ENCODE assay signal across 1 cellular context in the genomic region with DNA sequence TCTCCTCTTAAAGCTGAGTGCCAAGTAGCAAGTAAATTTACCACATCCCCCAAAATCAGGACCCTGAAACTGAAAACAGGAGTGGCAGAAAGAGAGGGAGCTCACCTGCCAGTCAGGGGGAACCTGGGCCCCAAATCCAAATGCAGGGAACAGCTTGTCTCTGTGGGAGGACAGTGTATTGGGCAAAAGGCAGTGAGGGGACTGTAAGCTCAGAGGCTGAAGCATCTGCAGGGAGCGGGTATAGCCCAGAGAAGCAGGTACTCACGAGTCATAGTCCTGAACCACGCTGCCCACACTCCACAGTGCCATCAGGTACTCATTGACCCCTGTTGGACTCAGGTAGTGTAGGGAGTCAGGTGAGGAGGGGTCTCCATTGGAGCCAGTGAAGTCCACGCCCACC.
TF ChIP-seq lines count a peak whose summit lies in the region.

No MANE protein-coding gene starts in this region.

TF ChIP-seq in GM23338, 12 proteins besides CTCF, POLR2A, EP300 and RAD21 (continued from another document):
- TF ChIP-seq, protein P1, sequence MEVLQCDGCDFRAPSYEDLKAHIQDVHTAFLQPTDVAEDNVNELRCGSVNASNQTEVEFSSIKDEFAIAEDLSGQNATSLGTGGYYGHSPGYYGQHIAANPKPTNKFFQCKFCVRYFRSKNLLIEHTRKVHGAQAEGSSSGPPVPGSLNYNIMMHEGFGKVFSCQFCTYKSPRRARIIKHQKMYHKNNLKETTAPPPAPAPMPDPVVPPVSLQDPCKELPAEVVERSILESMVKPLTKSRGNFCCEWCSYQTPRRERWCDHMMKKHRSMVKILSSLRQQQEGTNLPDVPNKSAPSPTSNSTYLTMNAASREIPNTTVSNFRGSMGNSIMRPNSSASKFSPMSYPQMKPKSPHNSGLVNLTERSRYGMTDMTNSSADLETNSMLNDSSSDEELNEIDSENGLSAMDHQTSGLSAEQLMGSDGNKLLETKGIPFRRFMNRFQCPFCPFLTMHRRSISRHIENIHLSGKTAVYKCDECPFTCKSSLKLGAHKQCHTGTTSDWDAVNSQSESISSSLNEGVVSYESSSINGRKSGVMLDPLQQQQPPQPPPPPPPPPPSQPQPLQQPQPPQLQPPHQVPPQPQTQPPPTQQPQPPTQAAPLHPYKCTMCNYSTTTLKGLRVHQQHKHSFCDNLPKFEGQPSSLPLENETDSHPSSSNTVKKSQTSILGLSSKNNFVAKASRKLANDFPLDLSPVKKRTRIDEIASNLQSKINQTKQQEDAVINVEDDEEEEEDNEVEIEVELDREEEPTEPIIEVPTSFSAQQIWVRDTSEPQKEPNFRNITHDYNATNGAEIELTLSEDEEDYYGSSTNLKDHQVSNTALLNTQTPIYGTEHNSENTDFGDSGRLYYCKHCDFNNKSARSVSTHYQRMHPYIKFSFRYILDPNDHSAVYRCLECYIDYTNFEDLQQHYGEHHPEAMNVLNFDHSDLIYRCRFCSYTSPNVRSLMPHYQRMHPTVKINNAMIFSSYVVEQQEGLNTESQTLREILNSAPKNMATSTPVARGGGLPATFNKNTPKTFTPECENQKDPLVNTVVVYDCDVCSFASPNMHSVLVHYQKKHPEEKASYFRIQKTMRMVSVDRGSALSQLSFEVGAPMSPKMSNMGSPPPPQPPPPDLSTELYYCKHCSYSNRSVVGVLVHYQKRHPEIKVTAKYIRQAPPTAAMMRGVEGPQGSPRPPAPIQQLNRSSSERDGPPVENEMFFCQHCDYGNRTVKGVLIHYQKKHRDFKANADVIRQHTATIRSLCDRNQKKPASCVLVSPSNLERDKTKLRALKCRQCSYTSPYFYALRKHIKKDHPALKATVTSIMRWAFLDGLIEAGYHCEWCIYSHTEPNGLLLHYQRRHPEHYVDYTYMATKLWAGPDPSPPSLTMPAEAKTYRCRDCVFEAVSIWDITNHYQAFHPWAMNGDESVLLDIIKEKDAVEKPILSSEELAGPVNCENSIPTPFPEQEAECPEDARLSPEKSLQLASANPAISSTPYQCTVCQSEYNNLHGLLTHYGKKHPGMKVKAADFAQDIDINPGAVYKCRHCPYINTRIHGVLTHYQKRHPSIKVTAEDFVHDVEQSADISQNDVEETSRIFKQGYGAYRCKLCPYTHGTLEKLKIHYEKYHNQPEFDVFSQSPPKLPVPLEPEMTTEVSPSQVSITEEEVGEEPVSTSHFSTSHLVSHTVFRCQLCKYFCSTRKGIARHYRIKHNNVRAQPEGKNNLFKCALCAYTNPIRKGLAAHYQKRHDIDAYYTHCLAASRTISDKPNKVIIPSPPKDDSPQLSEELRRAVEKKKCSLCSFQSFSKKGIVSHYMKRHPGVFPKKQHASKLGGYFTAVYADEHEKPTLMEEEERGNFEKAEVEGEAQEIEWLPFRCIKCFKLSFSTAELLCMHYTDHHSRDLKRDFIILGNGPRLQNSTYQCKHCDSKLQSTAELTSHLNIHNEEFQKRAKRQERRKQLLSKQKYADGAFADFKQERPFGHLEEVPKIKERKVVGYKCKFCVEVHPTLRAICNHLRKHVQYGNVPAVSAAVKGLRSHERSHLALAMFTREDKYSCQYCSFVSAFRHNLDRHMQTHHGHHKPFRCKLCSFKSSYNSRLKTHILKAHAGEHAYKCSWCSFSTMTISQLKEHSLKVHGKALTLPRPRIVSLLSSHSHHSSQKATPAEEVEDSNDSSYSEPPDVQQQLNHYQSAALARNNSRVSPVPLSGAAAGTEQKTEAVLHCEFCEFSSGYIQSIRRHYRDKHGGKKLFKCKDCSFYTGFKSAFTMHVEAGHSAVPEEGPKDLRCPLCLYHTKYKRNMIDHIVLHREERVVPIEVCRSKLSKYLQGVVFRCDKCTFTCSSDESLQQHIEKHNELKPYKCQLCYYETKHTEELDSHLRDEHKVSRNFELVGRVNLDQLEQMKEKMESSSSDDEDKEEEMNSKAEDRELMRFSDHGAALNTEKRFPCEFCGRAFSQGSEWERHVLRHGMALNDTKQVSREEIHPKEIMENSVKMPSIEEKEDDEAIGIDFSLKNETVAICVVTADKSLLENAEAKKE (CRISPR knock-in tag; IDR thresholded peaks at IDR 0.05): no peak
- TF ChIP-seq, protein P2, sequence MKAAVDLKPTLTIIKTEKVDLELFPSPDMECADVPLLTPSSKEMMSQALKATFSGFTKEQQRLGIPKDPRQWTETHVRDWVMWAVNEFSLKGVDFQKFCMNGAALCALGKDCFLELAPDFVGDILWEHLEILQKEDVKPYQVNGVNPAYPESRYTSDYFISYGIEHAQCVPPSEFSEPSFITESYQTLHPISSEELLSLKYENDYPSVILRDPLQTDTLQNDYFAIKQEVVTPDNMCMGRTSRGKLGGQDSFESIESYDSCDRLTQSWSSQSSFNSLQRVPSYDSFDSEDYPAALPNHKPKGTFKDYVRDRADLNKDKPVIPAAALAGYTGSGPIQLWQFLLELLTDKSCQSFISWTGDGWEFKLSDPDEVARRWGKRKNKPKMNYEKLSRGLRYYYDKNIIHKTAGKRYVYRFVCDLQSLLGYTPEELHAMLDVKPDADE (IDR thresholded peaks at IDR 0.05): no peak
- TF ChIP-seq ZNF331 (CRISPR knock-in tag; IDR thresholded peaks at IDR 0.05; ENCODE audit: low read depth): no peak
- TF ChIP-seq, protein P3, sequence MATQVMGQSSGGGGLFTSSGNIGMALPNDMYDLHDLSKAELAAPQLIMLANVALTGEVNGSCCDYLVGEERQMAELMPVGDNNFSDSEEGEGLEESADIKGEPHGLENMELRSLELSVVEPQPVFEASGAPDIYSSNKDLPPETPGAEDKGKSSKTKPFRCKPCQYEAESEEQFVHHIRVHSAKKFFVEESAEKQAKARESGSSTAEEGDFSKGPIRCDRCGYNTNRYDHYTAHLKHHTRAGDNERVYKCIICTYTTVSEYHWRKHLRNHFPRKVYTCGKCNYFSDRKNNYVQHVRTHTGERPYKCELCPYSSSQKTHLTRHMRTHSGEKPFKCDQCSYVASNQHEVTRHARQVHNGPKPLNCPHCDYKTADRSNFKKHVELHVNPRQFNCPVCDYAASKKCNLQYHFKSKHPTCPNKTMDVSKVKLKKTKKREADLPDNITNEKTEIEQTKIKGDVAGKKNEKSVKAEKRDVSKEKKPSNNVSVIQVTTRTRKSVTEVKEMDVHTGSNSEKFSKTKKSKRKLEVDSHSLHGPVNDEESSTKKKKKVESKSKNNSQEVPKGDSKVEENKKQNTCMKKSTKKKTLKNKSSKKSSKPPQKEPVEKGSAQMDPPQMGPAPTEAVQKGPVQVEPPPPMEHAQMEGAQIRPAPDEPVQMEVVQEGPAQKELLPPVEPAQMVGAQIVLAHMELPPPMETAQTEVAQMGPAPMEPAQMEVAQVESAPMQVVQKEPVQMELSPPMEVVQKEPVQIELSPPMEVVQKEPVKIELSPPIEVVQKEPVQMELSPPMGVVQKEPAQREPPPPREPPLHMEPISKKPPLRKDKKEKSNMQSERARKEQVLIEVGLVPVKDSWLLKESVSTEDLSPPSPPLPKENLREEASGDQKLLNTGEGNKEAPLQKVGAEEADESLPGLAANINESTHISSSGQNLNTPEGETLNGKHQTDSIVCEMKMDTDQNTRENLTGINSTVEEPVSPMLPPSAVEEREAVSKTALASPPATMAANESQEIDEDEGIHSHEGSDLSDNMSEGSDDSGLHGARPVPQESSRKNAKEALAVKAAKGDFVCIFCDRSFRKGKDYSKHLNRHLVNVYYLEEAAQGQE (IDR thresholded peaks at IDR 0.05; ENCODE audit: unreplicated experiment): no peak
